In genomic region chr3:184620799-184621119, GRCh38 we compare ENCODE assay signal across 14 cellular contexts. TPM values are rescaled to one million over a fixed set of nuclear protein-coding genes. Genes with fewer than 3 reads are reported as not detected.
"Had no signal": no experiment of that assay in that cellular context is flagged by ENCODE, and none has a peak within 500 bp of the region (broad histone marks: within the 10 kb centered on the region; RNA-seq: fewer than 3 reads in every experiment).

No MANE protein-coding gene starts in this region.

- H3K4me3 Mint-ChIP-seq: activated CD8-positive, alpha-beta memory T cell treated with anti-CD3 and anti-CD28 coated beads, Interleukin-2, amount 10 ng/mL, durations not matched to agents 7 days and 5 days; activated naive CD8-positive, alpha-beta T cell treated with anti-CD3 and anti-CD28 coated beads, Interleukin-2, amount 50 U/mL, for 24 hours had no signal

- H3K9me3 Mint-ChIP-seq: activated naive CD8-positive, alpha-beta T cell treated with anti-CD3 and anti-CD28 coated beads, Interleukin-2, amount 50 U/mL, for 24 hours had no signal

- H3K36me3 Mint-ChIP-seq: activated CD8-positive, alpha-beta memory T cell treated with anti-CD3 and anti-CD28 coated beads, Interleukin-2, amount 10 ng/mL, durations not matched to agents 7 days and 5 days had no signal

- H3K27ac Mint-ChIP-seq: activated CD8-positive, alpha-beta memory T cell treated with anti-CD3 and anti-CD28 coated beads, Interleukin-2, amount 10 ng/mL, durations not matched to agents 7 days and 5 days; activated naive CD8-positive, alpha-beta T cell treated with anti-CD3 and anti-CD28 coated beads, Interleukin-2, amount 50 U/mL, for 24 hours had no signal

- DNase-seq: activated CD4-positive, alpha-beta T cell treated with anti-CD3 and anti-CD28 coated beads for 1 hour; activated CD4-positive, alpha-beta T cell treated with anti-CD3 and anti-CD28 coated beads, Interleukin-2, amount 50 U/mL, for 48 hours; activated CD8-positive, alpha-beta memory T cell treated with anti-CD3 and anti-CD28 coated beads, Interleukin-2, amount 10 ng/mL, durations not matched to agents 7 days and 5 days; activated naive CD8-positive, alpha-beta T cell treated with anti-CD3 and anti-CD28 coated beads, Interleukin-2, amount 50 U/mL, for 24 hours; activated T-cell treated with anti-CD3 and anti-CD28 coated beads, Interleukin-2, amount 50 U/mL, for 48 hours; kidney; left ventricle myocardium inferior; pancreas; retina; stimulated activated CD4-positive, alpha-beta T cell treated with anti-CD3 and anti-CD28 coated beads, Interleukin-15, amount 100 ng/mL, for 24 hours; stimulated activated CD4-positive, alpha-beta T cell treated with anti-CD3 and anti-CD28 coated beads, Interleukin-4, amount 100 ng/mL, for 24 hours; T-helper 9 cell; thyroid gland had no signal

RNA-seq across cellular contexts. Expression of gene EPHB3, which starts 59.2 kb away (rescaled TPM):
- total RNA-seq: activated CD8-positive, alpha-beta memory T cell treated with anti-CD3 and anti-CD28 coated beads, Interleukin-2, amount 10 ng/mL, durations not matched to agents 7 days and 5 days; endothelial cell of umbilical vein had no signal
